Comparison of ENCODE assay signal across 10 cellular contexts in the genomic region with DNA sequence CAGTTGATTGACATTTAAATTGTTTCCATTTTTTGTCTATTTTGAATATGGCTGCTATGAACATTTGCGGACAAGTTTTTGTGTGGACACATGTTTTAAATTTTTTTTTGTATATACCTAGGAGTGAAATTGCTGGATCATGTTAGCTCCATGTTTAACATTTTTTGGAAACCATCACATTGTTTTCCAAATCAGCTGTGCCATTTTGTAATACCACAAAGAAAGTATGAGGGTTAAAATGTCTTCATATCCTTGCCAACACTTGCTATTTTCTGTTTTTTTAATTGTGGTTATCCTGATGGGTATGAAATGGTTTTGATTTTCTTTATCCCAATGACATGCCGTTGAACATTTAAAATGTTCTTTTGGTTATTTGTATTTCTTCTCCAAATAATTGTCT. TPM values are rescaled to one million over a fixed set of nuclear protein-coding genes. Genes with fewer than 3 reads are reported as not detected.
"Had no signal": no experiment of that assay in that cellular context is flagged by ENCODE, and none has a peak within 500 bp of the region (broad histone marks: within the 10 kb centered on the region; RNA-seq: fewer than 3 reads in every experiment).

No MANE protein-coding gene starts in this region.

- ATAC-seq: HepG2, K562 had no signal

- FAIRE-seq: HepG2, HTR-8/SVneo, K562 had no signal

- H3K9me3 Mint-ChIP-seq: IgD-negative memory B cell had no signal

- H3K4me3 Mint-ChIP-seq: IgD-negative memory B cell had no signal

- H3K27ac Mint-ChIP-seq: IgD-negative memory B cell had no signal

- H3K27ac ChIP-seq: HL-60 had no signal

- H3K4me3 ChIP-seq: K562 had no signal

- DNase-seq: IMR-90, KBM-7, KG1 had no signal

- H3K36me3 Mint-ChIP-seq: IgD-negative memory B cell had no signal

RNA-seq across cellular contexts. Expression of a gene that starts 52.1 kb away (rescaled TPM):
- total RNA-seq: HepG2, HT-29, HT1080, IMR-90, K562 had no signal
- polyA plus RNA-seq: HepG2, IgD-negative memory B cell, IMR-90, K562 had no signal
